ENCODE assay signal across 1 cellular context in genomic region chr2:202307690-202308089, GRCh38.
TF ChIP-seq lines count a peak whose summit lies in the region.

No MANE protein-coding gene starts in this region.

TF ChIP-seq in GM12878, 131 proteins besides CTCF, POLR2A, EP300 and RAD21 (continued from another document):
- TF ChIP-seq PRDM15 (CRISPR knock-in tag; IDR thresholded peaks at IDR 0.05) (no peak), CBX3 (IDR thresholded peaks at IDR 0.05; ENCODE audit: borderline replicate concordance, low read depth) (no peak), RB1 (IDR thresholded peaks at IDR 0.05; ENCODE audit: borderline replicate concordance) (no peak), ZBTB11 (CRISPR knock-in tag; IDR thresholded peaks at IDR 0.05) (no peak), NRF1 (conservative IDR thresholded peaks at IDR 0.05; ENCODE audit: low read depth, low read length) (no peak), NFYA (IDR thresholded peaks at IDR 0.05; ENCODE audit: borderline replicate concordance, low read depth, low read length) (no peak), WRNIP1 (IDR thresholded peaks at IDR 0.05; ENCODE audit: borderline replicate concordance, low read depth, low read length) (no peak), CEBPZ (IDR thresholded peaks at IDR 0.05; ENCODE audit: low read depth, low read length) (no peak), JUNB (IDR thresholded peaks at IDR 0.05) (no peak), HCFC1 (IDR thresholded peaks at IDR 0.05; ENCODE audit: low read length) (no peak), ATF2 (IDR thresholded peaks at IDR 0.05; ENCODE audit: low read length) (no peak), IRF4 (IDR thresholded peaks at IDR 0.05; ENCODE audit: low read depth, low read length) (no peak), ETV6 (conservative IDR thresholded peaks at IDR 0.05 in 1 of 2, IDR thresholded peaks at IDR 0.05 in 1 of 2; ENCODE audit: borderline replicate concordance in 1 of 2, low read depth in 1 of 2) (no peak), USF1 (IDR thresholded peaks at IDR 0.05; ENCODE audit: borderline replicate concordance, extremely low read length, insufficient read depth, low read depth, low read length) (no peak), JUND (IDR thresholded peaks at IDR 0.05; ENCODE audit: low read depth, low read length) (no peak), HDGF (IDR thresholded peaks at IDR 0.05) (no peak)
